12 cellular contexts compared by ENCODE assay signal in the genomic region with DNA sequence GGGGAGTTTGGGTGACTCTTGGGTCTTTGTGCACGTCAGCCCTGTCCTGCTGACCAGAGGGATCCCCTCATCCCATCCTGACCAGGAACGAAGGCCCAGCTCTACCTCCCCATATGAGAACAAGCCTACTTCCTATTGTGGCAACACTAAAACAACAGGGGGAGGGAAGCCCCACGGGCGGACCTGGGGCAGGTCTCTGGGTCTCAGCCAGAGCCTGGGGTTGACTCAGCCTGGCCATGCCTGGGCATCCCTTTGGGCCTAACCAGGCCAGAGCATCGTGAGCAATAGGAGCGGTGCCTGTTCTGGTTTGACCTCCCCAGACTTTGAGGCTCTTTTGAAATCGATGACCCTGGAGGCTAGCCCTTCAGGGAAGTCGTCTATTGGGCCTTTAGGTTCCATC. TPM values are rescaled to one million over a fixed set of nuclear protein-coding genes. Genes with fewer than 3 reads are reported as not detected.
A peak's percentile ranks its signal among the peaks of the same experiment; 100 is the strongest.
DNase-seq lines count a peak whose midpoint lies in the region; ATAC-seq, FAIRE-seq and TF ChIP-seq lines count a peak whose summit lies in the region.
"Had no signal": no experiment of that assay in that cellular context is flagged by ENCODE, and none has a peak within 500 bp of the region (broad histone marks: within the 10 kb centered on the region; RNA-seq: fewer than 3 reads in every experiment).

No MANE protein-coding gene starts in this region.

- H3K4me1 ChIP-seq in colonic mucosa (no peaks in the 10 kb centered on the region), psoas muscle (no peaks in the 10 kb centered on the region), pancreas (peaks cover 0 to 3% (median 0%) of the 10 kb centered on the region in 3 donors)

- peak overlapping the region; percentile 74 for H3K4me3 ChIP-seq in GM08714 (ENCODE audit: low read length)
- H3K4me3 ChIP-seq in MG63 = no peak overlapping the region
- H3K4me3 ChIP-seq in colonic mucosa = peak overlapping the region; percentile 35
- H3K4me3 ChIP-seq in psoas muscle = peak overlapping the region; percentile 51
- H3K4me3 ChIP-seq in brain microvascular endothelial cell (ENCODE audit: low read depth, low read length) = no peak overlapping the region
- H3K4me3 ChIP-seq in pancreas = peak overlapping the region in 1 of 4 donors; percentile 34
- H3K4me3 ChIP-seq: ovary had no signal

- no peak for FAIRE-seq in pancreas (lab: Jason Lieb, UNC)

- H3K36me3 ChIP-seq in MG63 (no peaks in the 10 kb centered on the region), colonic mucosa (peaks cover 7% of the 10 kb centered on the region), psoas muscle (ENCODE audit: insufficient read depth in 1 of 2, low read depth in 1 of 2) (no peaks in the 10 kb centered on the region), brain microvascular endothelial cell (replicated peaks) (no peaks in the 10 kb centered on the region), pancreas (peaks cover 0 to 11% (median 0%) of the 10 kb centered on the region in 3 donors)
- H3K36me3 ChIP-seq: ovary had no signal

- no peak for TF ChIP-seq CTCF in colonic mucosa (IDR thresholded peaks at IDR 0.05)
- no peak for TF ChIP-seq CTCF in psoas muscle (IDR thresholded peaks at IDR 0.05)
- TF ChIP-seq CTCF in GM10266 (IDR thresholded peaks at IDR 0.05; ENCODE audit: control insufficient read depth, insufficient read depth, low read depth, missing control alignments) = no peak
- no peak for TF ChIP-seq CTCF in brain microvascular endothelial cell (IDR thresholded peaks at IDR 0.05; ENCODE audit: low read depth, low read length, missing control alignments)
- no peak for TF ChIP-seq CTCF in pancreas (IDR thresholded peaks at IDR 0.05)

- intact Hi-C loops in colonic mucosa (cut with DNase I) = no loop called here
- intact Hi-C loops in psoas muscle (cut with DNase I) = no loop called here
- intact Hi-C loops in pancreas (cut with DNase I) = no loop called here

- ATAC-seq in psoas muscle = no peak
- ATAC-seq in pancreas = no peak
- ATAC-seq: HCT116 had no signal

- in situ Hi-C loops in brain microvascular endothelial cell (cut with HindIII; ENCODE audit: low pct_ligation_motif_present, low sequenced_read_pairs) = no loop called here

- H3K9me3 ChIP-seq in MG63 (no peaks in the 10 kb centered on the region), colonic mucosa (no peaks in the 10 kb centered on the region), psoas muscle (no peaks in the 10 kb centered on the region), pancreas (no peaks in the 10 kb centered on the region)
- H3K9me3 ChIP-seq: ovary had no signal

- 82 to 88% (median 85%) methylated on average over 8 of the region's 8 CpGs for WGBS in psoas muscle, 3 donors
- WGBS in pancreas, 2 donors = 83 to 93% methylated on average over 8 of the region's 8 CpGs

- peak; percentile 19 for DNase-seq in MG63
- DNase-seq in colonic mucosa = no peak
- DNase-seq in psoas muscle = no peak
- no peak for DNase-seq in GM10266 (ENCODE audit: extremely low spot score)
- no peak for DNase-seq in brain microvascular endothelial cell
- DNase-seq in pancreas = no peak
- DNase-seq: cortex of kidney, DMS79, NCI-H1930, ovary had no signal

- peak overlapping the region; percentile 35 to 38 for H3K9ac ChIP-seq in colonic mucosa (ENCODE audit: low read depth in 2 of 2, low read length in 2 of 2)

- H3K27ac ChIP-seq in colonic mucosa (peak overlapping the region; percentile 15), psoas muscle (no peak overlapping the region), brain microvascular endothelial cell (no peak overlapping the region), pancreas (no peak overlapping the region)
- H3K27ac ChIP-seq: ovary had no signal

- no peaks in the 10 kb centered on the region for H3K27me3 ChIP-seq in MG63
- no peaks in the 10 kb centered on the region for H3K27me3 ChIP-seq in colonic mucosa
- no peaks in the 10 kb centered on the region for H3K27me3 ChIP-seq in psoas muscle (ENCODE audit: insufficient read depth in 3 of 3, low read length in 2 of 3)
- no peaks in the 10 kb centered on the region for H3K27me3 ChIP-seq in brain microvascular endothelial cell (replicated peaks)
- H3K27me3 ChIP-seq in pancreas = no peaks in the 10 kb centered on the region
- H3K27me3 ChIP-seq: ovary had no signal

RNA-seq across cellular contexts. Expression of gene RPS6KA1, which starts 16.8 kb away (rescaled TPM):
- total RNA-seq in MG63 (2014; rRNA removed; shearing (Covaris generic); ENCODE audit: low replicate concordance) = 10.1 and 10.2 TPM in 2 replicates
- total RNA-seq in colonic mucosa = 100 to 1,000 TPM; 174 to 198 TPM
- 1 to 10 TPM; 2.5 to 3.0 (median 2.7) TPM for total RNA-seq in psoas muscle
- polyA plus RNA-seq in psoas muscle = 1 to 10 TPM in 2 of 3 donors, under 1 TPM in 1; 0.88 to 1.8 (median 1.3) TPM
- 10 to 100 TPM; 16.9 to 32.2 (median 20.0) TPM for total RNA-seq in pancreas
- polyA plus RNA-seq in pancreas = 10 to 100 TPM; 13.6 to 13.7 TPM

Comparison
In these comparisons a context has a peak if more than half of its experiments do, and no peak if none do; other contexts are left out.
1. H3K4me3 ChIP-seq: peak in GM08714 (single experiment), colonic mucosa (single experiment) and psoas muscle (single experiment); none in MG63 (single experiment) and brain microvascular endothelial cell (single experiment).
2. RNA of gene RPS6KA1, which starts 16.8 kb away (total RNA-seq): 174 to 198 TPM in colonic mucosa; 16.9 to 32.2 TPM in pancreas, 10.1 to 10.2 TPM in MG63 and 2.5 to 3.0 TPM in psoas muscle; every median in the first group is over 4 times any median in the second.